ENCODE assay signal across 1 cellular context in the genomic region with DNA sequence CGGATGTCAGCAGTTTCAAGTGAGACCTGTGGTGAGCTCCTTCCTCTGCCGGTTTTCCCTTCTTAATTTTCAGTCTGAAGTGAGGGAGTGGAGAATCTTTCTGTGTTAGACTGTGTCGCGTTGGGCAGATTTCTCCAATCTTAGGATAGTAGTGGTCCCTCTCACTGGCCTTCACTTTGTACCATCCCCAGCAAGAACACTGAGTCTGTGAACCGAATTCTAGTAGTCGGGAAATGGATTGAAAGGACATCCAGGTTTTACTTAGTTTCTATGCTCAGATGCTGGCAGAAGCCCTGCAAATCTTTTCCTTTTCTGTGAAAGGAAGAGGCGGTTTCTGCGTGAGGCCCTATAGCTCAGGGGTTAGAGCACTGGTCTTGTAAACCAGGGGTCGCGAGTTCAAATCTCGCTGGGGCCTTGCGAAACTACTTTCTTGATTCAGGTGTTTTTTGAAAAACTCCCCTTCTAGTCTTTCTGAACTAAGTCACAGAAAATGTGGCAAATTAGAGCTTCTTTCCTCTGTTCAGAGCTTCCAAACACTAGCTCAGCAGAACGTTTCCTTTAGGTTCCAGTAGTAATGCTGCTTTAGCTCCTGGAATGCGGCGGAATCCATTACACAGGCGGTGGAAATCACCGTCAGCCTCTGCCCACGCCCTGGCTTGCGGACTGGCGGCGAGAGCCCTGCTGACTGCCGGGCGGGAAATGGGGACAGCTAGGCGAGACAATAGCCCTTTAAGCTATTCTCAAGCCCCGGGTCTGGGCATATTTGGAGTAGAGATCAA.
A peak's percentile ranks its signal among the peaks of the same experiment; 100 is the strongest.
TF ChIP-seq lines count a peak whose summit lies in the region.

No MANE protein-coding gene starts in this region.

TF ChIP-seq in HepG2, 621 proteins besides CTCF, POLR2A, EP300 and RAD21 (continues in another document):
- TF ChIP-seq ZNF3 (CRISPR knock-in tag; IDR thresholded peaks at IDR 0.05) (peak; percentile 86), RCOR2 (CRISPR knock-in tag; IDR thresholded peaks at IDR 0.05) (peak; percentile 72), ZNF552 (CRISPR knock-in tag; IDR thresholded peaks at IDR 0.05; ENCODE audit: borderline replicate concordance) (no peak), NCOA2 (CRISPR knock-in tag; IDR thresholded peaks at IDR 0.05) (peak; percentile 21; the same call in 1 of the 2 replicates), AGO2 (optimal IDR thresholded peaks at IDR 0.05; ENCODE audit: low read depth, low read length) (peak; percentile 66), RBM22 (optimal IDR thresholded peaks at IDR 0.05; ENCODE audit: low read length) (peak; percentile 97), ZNF337 (CRISPR knock-in tag; IDR thresholded peaks at IDR 0.05; ENCODE audit: borderline replicate concordance, low read depth) (no peak), ZNF768 (CRISPR knock-in tag; IDR thresholded peaks at IDR 0.05) (no peak), ZNF564 (CRISPR knock-in tag; IDR thresholded peaks at IDR 0.05) (peak; percentile 83; the same call in 1 of the 2 replicates), ZNF749 (CRISPR knock-in tag; IDR thresholded peaks at IDR 0.05; ENCODE audit: borderline replicate concordance) (peak; percentile 90; the same call in 1 of the 2 replicates), ZFAT (CRISPR knock-in tag; conservative IDR thresholded peaks at IDR 0.05) (0 out of 2 replicates have a peak, but pooled peaks have one; percentile 54), ISL2 (CRISPR knock-in tag; IDR thresholded peaks at IDR 0.05) (peak; percentile 70; the same call in 1 of the 2 replicates), SP1 (IDR thresholded peaks at IDR 0.05) (no peak), SP1 (CRISPR knock-in tag; IDR thresholded peaks at IDR 0.05) (peak; percentile 33; the same call in 1 of the 2 replicates), YY1 (IDR thresholded peaks at IDR 0.05; ENCODE audit: insufficient read depth, insufficient replicate concordance, low read depth, low read length) (no peak), MAFG (CRISPR knock-in tag; IDR thresholded peaks at IDR 0.05) (peak; percentile 86), JARID2 (CRISPR knock-in tag; IDR thresholded peaks at IDR 0.05; ENCODE audit: insufficient replicate concordance) (no peak), KLF13 (CRISPR knock-in tag; IDR thresholded peaks at IDR 0.05) (0 out of 2 replicates have a peak, but pooled peaks have one; percentile 47), ZBTB10 (CRISPR knock-in tag; IDR thresholded peaks at IDR 0.05; ENCODE audit: borderline replicate concordance) (peak; percentile 62; the same call in 1 of the 2 replicates), ZBTB39 (CRISPR knock-in tag; IDR thresholded peaks at IDR 0.05) (no peak), ZFX (CRISPR knock-in tag; IDR thresholded peaks at IDR 0.05; ENCODE audit: low read depth) (peak; percentile 40), SIN3A (IDR thresholded peaks at IDR 0.05; ENCODE audit: borderline replicate concordance, low read depth, low read length) (0 out of 2 replicates have a peak, but pooled peaks have one; percentile 59), ZNF567 (CRISPR knock-in tag; IDR thresholded peaks at IDR 0.05; ENCODE audit: borderline replicate concordance) (0 out of 2 replicates have a peak, but pooled peaks have one; percentile 22), KLF6 (CRISPR knock-in tag; IDR thresholded peaks at IDR 0.05) (peak; percentile 6; the same call in 1 of the 2 replicates), PITX1 (CRISPR knock-in tag; IDR thresholded peaks at IDR 0.05) (peak; percentile 81; the same call in 1 of the 2 replicates), RARA (CRISPR knock-in tag; IDR thresholded peaks at IDR 0.05) (peak; percentile 56), KLF11 (CRISPR knock-in tag; IDR thresholded peaks at IDR 0.05) (no peak), ARHGAP35 (CRISPR knock-in tag; IDR thresholded peaks at IDR 0.05; ENCODE audit: borderline replicate concordance) (no peak), NCOA1 (CRISPR knock-in tag; IDR thresholded peaks at IDR 0.05) (0 out of 2 replicates have a peak, but pooled peaks have one; percentile 60), GATA4 (IDR thresholded peaks at IDR 0.05; ENCODE audit: borderline replicate concordance, low read depth) (0 out of 2 replicates have a peak, but pooled peaks have one; percentile 18), SP140L (CRISPR knock-in tag; IDR thresholded peaks at IDR 0.05; ENCODE audit: borderline replicate concordance) (peak; percentile 88; the same call in 1 of the 2 replicates), KLF12 (CRISPR knock-in tag; IDR thresholded peaks at IDR 0.05; ENCODE audit: borderline replicate concordance) (peak; percentile 86), CAMTA2 (CRISPR knock-in tag; IDR thresholded peaks at IDR 0.05; ENCODE audit: borderline replicate concordance) (no peak)
- TF ChIP-seq, protein P1, sequence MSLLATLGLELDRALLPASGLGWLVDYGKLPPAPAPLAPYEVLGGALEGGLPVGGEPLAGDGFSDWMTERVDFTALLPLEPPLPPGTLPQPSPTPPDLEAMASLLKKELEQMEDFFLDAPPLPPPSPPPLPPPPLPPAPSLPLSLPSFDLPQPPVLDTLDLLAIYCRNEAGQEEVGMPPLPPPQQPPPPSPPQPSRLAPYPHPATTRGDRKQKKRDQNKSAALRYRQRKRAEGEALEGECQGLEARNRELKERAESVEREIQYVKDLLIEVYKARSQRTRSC (CRISPR knock-in tag; IDR thresholded peaks at IDR 0.05; ENCODE audit: low read depth): peak; percentile 30; the same call in 1 of the 2 replicates
- TF ChIP-seq, protein P2, sequence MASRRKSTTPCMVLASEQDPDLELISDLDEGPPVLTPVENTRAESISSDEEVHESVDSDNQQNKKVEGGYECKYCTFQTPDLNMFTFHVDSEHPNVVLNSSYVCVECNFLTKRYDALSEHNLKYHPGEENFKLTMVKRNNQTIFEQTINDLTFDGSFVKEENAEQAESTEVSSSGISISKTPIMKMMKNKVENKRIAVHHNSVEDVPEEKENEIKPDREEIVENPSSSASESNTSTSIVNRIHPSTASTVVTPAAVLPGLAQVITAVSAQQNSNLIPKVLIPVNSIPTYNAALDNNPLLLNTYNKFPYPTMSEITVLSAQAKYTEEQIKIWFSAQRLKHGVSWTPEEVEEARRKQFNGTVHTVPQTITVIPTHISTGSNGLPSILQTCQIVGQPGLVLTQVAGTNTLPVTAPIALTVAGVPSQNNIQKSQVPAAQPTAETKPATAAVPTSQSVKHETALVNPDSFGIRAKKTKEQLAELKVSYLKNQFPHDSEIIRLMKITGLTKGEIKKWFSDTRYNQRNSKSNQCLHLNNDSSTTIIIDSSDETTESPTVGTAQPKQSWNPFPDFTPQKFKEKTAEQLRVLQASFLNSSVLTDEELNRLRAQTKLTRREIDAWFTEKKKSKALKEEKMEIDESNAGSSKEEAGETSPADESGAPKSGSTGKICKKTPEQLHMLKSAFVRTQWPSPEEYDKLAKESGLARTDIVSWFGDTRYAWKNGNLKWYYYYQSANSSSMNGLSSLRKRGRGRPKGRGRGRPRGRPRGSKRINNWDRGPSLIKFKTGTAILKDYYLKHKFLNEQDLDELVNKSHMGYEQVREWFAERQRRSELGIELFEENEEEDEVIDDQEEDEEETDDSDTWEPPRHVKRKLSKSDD (CRISPR knock-in tag; IDR thresholded peaks at IDR 0.05; ENCODE audit: low read depth): peak; percentile 78; the same call in 1 of the 2 replicates
- TF ChIP-seq, protein P3, sequence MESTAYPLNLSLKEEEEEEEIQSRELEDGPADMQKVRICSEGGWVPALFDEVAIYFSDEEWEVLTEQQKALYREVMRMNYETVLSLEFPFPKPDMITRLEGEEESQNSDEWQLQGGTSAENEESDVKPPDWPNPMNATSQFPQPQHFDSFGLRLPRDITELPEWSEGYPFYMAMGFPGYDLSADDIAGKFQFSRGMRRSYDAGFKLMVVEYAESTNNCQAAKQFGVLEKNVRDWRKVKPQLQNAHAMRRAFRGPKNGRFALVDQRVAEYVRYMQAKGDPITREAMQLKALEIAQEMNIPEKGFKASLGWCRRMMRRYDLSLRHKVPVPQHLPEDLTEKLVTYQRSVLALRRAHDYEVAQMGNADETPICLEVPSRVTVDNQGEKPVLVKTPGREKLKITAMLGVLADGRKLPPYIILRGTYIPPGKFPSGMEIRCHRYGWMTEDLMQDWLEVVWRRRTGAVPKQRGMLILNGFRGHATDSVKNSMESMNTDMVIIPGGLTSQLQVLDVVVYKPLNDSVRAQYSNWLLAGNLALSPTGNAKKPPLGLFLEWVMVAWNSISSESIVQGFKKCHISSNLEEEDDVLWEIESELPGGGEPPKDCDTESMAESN (CRISPR knock-in tag; conservative IDR thresholded peaks at IDR 0.05): no peak
- TF ChIP-seq, protein P4, sequence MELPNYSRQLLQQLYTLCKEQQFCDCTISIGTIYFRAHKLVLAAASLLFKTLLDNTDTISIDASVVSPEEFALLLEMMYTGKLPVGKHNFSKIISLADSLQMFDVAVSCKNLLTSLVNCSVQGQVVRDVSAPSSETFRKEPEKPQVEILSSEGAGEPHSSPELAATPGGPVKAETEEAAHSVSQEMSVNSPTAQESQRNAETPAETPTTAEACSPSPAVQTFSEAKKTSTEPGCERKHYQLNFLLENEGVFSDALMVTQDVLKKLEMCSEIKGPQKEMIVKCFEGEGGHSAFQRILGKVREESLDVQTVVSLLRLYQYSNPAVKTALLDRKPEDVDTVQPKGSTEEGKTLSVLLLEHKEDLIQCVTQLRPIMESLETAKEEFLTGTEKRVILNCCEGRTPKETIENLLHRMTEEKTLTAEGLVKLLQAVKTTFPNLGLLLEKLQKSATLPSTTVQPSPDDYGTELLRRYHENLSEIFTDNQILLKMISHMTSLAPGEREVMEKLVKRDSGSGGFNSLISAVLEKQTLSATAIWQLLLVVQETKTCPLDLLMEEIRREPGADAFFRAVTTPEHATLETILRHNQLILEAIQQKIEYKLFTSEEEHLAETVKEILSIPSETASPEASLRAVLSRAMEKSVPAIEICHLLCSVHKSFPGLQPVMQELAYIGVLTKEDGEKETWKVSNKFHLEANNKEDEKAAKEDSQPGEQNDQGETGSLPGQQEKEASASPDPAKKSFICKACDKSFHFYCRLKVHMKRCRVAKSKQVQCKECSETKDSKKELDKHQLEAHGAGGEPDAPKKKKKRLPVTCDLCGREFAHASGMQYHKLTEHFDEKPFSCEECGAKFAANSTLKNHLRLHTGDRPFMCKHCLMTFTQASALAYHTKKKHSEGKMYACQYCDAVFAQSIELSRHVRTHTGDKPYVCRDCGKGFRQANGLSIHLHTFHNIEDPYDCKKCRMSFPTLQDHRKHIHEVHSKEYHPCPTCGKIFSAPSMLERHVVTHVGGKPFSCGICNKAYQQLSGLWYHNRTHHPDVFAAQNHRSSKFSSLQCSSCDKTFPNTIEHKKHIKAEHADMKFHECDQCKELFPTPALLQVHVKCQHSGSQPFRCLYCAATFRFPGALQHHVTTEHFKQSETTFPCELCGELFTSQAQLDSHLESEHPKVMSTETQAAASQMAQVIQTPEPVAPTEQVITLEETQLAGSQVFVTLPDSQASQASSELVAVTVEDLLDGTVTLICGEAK (IDR thresholded peaks at IDR 0.05): no peak; the same call in 1 of the 2 replicates
- TF ChIP-seq, protein P4 (CRISPR knock-in tag; IDR thresholded peaks at IDR 0.05): peak; percentile 63
